Comparison of ENCODE assay signal across 7 cellular contexts in genomic region chr20:55919319-55919718, GRCh38.
"Had no signal": no experiment of that assay in that cellular context is flagged by ENCODE, and none has a peak within 500 bp of the region (broad histone marks: within the 10 kb centered on the region; RNA-seq: fewer than 3 reads in every experiment).

No MANE protein-coding gene starts in this region.

- DNase-seq: H9, HCEC 1CT, IMR-90 had no signal

- H3K27ac ChIP-seq: HL-60 had no signal

- H3K4me3 ChIP-seq: GM23338 had no signal

- FAIRE-seq: H1, H54 had no signal

- ATAC-seq: GM23338 had no signal
